20 cellular contexts compared by ENCODE assay signal in genomic region chr10:114802177-114802576, GRCh38. TPM values are rescaled to one million over a fixed set of nuclear protein-coding genes. Genes with fewer than 3 reads are reported as not detected.
DNase-seq lines count a peak whose midpoint lies in the region; ATAC-seq and TF ChIP-seq lines count a peak whose summit lies in the region.
"Had no signal": no experiment of that assay in that cellular context is flagged by ENCODE, and none has a peak within 500 bp of the region (broad histone marks: within the 10 kb centered on the region; RNA-seq: fewer than 3 reads in every experiment).

No MANE protein-coding gene starts in this region.

- H3K4me1 Mint-ChIP-seq in activated CD4-positive, alpha-beta T cell treated with anti-CD3 and anti-CD28 coated beads, Interleukin-2, amount 10 ng/mL, durations not matched to agents 7 days and 5 days, result peaks cover 39% of the 10 kb centered on the region
- H3K4me1 Mint-ChIP-seq in activated CD4-positive, alpha-beta T cell treated with anti-CD3 and anti-CD28 coated beads for 36 hours, result peaks cover 17% of the 10 kb centered on the region
- peaks cover 20% of the 10 kb centered on the region for H3K4me1 Mint-ChIP-seq in activated T-helper 17 cell treated with anti-CD3 and anti-CD28 coated beads, Interleukin-2, amount 50 U/mL, for 72 hours

- intact Hi-C loops in activated CD4-positive, alpha-beta T cell treated with anti-CD3 and anti-CD28 coated beads for 36 hours (cut with DNase I, micrococcal nuclease), result no loop called here
- intact Hi-C loops in left ventricle myocardium inferior (cut with micrococcal nuclease), result no loop called here

- CTCF ChIA-PET in activated CD4-positive, alpha-beta T cell treated with anti-CD3 and anti-CD28 coated beads, Interleukin-2, amount 10 ng/mL, durations not matched to agents 7 days and 5 days (lab: Charles Lee), result interaction anchor here (1.2 to 1.3 kb wide), 2 partner anchors 9 to 12 kb away, joined by 3 to 5 read pairs; no protein-coding TSS in a partner anchor
- CTCF ChIA-PET in activated CD4-positive, alpha-beta T cell treated with anti-CD3 and anti-CD28 coated beads for 36 hours (lab: Charles Lee), result no interaction called here

- peaks cover 22% of the 10 kb centered on the region for H3K36me3 Mint-ChIP-seq in activated CD4-positive, alpha-beta T cell treated with anti-CD3 and anti-CD28 coated beads, Interleukin-2, amount 10 ng/mL, durations not matched to agents 7 days and 5 days (ENCODE audit: low read depth)
- no peaks in the 10 kb centered on the region for H3K36me3 Mint-ChIP-seq in activated CD4-positive, alpha-beta T cell treated with anti-CD3 and anti-CD28 coated beads for 36 hours (ENCODE audit: low read depth)
- H3K36me3 Mint-ChIP-seq in activated T-helper 17 cell treated with anti-CD3 and anti-CD28 coated beads, Interleukin-2, amount 50 U/mL, for 72 hours (ENCODE audit: low read depth), result no peaks in the 10 kb centered on the region

- no peak for ATAC-seq in activated CD4-positive, alpha-beta T cell treated with anti-CD3 and anti-CD28 coated beads for 36 hours
- ATAC-seq in activated T-helper 17 cell treated with anti-CD3 and anti-CD28 coated beads, Interleukin-2, amount 50 U/mL, for 72 hours (replicated peaks), result peak; percentile 60

- H3K27me3 ChIP-seq in BLaER1 (no peaks in the 10 kb centered on the region), left ventricle myocardium inferior (ENCODE audit: low read depth) (no peaks in the 10 kb centered on the region)
- H3K27me3 ChIP-seq: SJCRH30 had no signal

- H3K27ac ChIP-seq in BLaER1 (no peak overlapping the region), KOPT-K1 (ENCODE audit: low read depth, low read length, poor library complexity, severe bottlenecking) (peak overlapping the region; percentile 94), left ventricle myocardium inferior (replicated peaks) (no peak overlapping the region)
- H3K27ac ChIP-seq: GM23248, PC-9, RWPE1, SJCRH30 had no signal

- DNase-seq in activated CD4-positive, alpha-beta T cell treated with anti-CD3 and anti-CD28 coated beads, Interleukin-2, amount 10 ng/mL, durations not matched to agents 7 days and 5 days, result no peak
- no peak for DNase-seq in activated CD4-positive, alpha-beta T cell treated with anti-CD3 and anti-CD28 coated beads for 36 hours
- DNase-seq in left ventricle myocardium inferior (no peak), GM19240 (ENCODE audit: insufficient read length, low spot score) (no peak), hippocampal formation (lab: John Stamatoyannopoulos, UW) (no peak)
- DNase-seq: 8988T, DMS153, GF-D8, GM23248, NCI-H1417, NCI-H187 treated with DMSO at 0.1 percent for 48 hours, NCI-H226, NCI-H524, PC-9, SJCRH30 had no signal

- H3K9ac ChIP-seq in BLaER1, result no peak overlapping the region
- H3K9ac ChIP-seq: GM23248 had no signal

- H3K27ac Mint-ChIP-seq in activated CD4-positive, alpha-beta T cell treated with anti-CD3 and anti-CD28 coated beads, Interleukin-2, amount 10 ng/mL, durations not matched to agents 7 days and 5 days, result peak overlapping the region; percentile 96
- no peak overlapping the region for H3K27ac Mint-ChIP-seq in activated CD4-positive, alpha-beta T cell treated with anti-CD3 and anti-CD28 coated beads for 36 hours
- H3K27ac Mint-ChIP-seq in activated T-helper 17 cell treated with anti-CD3 and anti-CD28 coated beads, Interleukin-2, amount 50 U/mL, for 72 hours, result peak overlapping the region; percentile 72

- no peak overlapping the region for H3K4me3 ChIP-seq in BLaER1
- no peak overlapping the region for H3K4me3 ChIP-seq in left ventricle myocardium inferior
- H3K4me3 ChIP-seq: GM23248, HAP-1, PC-9, SJCRH30 had no signal

- H4K20me1 ChIP-seq in BLaER1, result no peaks in the 10 kb centered on the region

- no peak for TF ChIP-seq CTCF in left ventricle myocardium inferior (IDR thresholded peaks at IDR 0.05; ENCODE audit: borderline replicate concordance)

- H3K4me2 ChIP-seq in BLaER1, result peak overlapping the region; percentile 74; the same call in 1 of the 2 replicates
- H3K4me2 ChIP-seq: PC-9 had no signal

- no peaks in the 10 kb centered on the region for H3K27me3 Mint-ChIP-seq in activated CD4-positive, alpha-beta T cell treated with anti-CD3 and anti-CD28 coated beads, Interleukin-2, amount 10 ng/mL, durations not matched to agents 7 days and 5 days
- H3K27me3 Mint-ChIP-seq in activated CD4-positive, alpha-beta T cell treated with anti-CD3 and anti-CD28 coated beads for 36 hours, result no peaks in the 10 kb centered on the region
- no peaks in the 10 kb centered on the region for H3K27me3 Mint-ChIP-seq in activated T-helper 17 cell treated with anti-CD3 and anti-CD28 coated beads, Interleukin-2, amount 50 U/mL, for 72 hours

- peaks cover 20% of the 10 kb centered on the region for H3K4me1 ChIP-seq in BLaER1
- no peaks in the 10 kb centered on the region for H3K4me1 ChIP-seq in left ventricle myocardium inferior
- H3K4me1 ChIP-seq: HAP-1, SJCRH30 had no signal

- peaks cover 11% of the 10 kb centered on the region for H3K9me3 Mint-ChIP-seq in activated CD4-positive, alpha-beta T cell treated with anti-CD3 and anti-CD28 coated beads, Interleukin-2, amount 10 ng/mL, durations not matched to agents 7 days and 5 days
- H3K9me3 Mint-ChIP-seq in activated CD4-positive, alpha-beta T cell treated with anti-CD3 and anti-CD28 coated beads for 36 hours (ENCODE audit: low read depth), result no peaks in the 10 kb centered on the region
- peaks cover 9% of the 10 kb centered on the region for H3K9me3 Mint-ChIP-seq in activated T-helper 17 cell treated with anti-CD3 and anti-CD28 coated beads, Interleukin-2, amount 50 U/mL, for 72 hours

- POLR2A ChIA-PET in activated CD4-positive, alpha-beta T cell treated with anti-CD3 and anti-CD28 coated beads, Interleukin-2, amount 10 ng/mL, durations not matched to agents 7 days and 5 days (lab: Charles Lee), result no interaction called here
- POLR2A ChIA-PET in activated CD4-positive, alpha-beta T cell treated with anti-CD3 and anti-CD28 coated beads for 36 hours (lab: Charles Lee), result no interaction called here

- H3K9me3 ChIP-seq in BLaER1, result peaks cover 4% of the 10 kb centered on the region; the same call in 1 of the 2 replicates
- no peaks in the 10 kb centered on the region for H3K9me3 ChIP-seq in KOPT-K1 (ENCODE audit: insufficient read depth, low read length, poor library complexity, severe bottlenecking)
- no peaks in the 10 kb centered on the region for H3K9me3 ChIP-seq in left ventricle myocardium inferior (replicated peaks)
- H3K9me3 ChIP-seq: HAP-1, SJCRH30 had no signal

- H3K36me3 ChIP-seq in BLaER1 (no peaks in the 10 kb centered on the region), KOPT-K1 (ENCODE audit: insufficient read depth, low read length) (0 out of 2 replicates have a peak, but pooled peaks cover 6% of the 10 kb centered on the region), left ventricle myocardium inferior (no peaks in the 10 kb centered on the region)
- H3K36me3 ChIP-seq: HAP-1, SJCRH30 had no signal

- no peak overlapping the region for H3K4me3 Mint-ChIP-seq in activated CD4-positive, alpha-beta T cell treated with anti-CD3 and anti-CD28 coated beads, Interleukin-2, amount 10 ng/mL, durations not matched to agents 7 days and 5 days
- H3K4me3 Mint-ChIP-seq in activated CD4-positive, alpha-beta T cell treated with anti-CD3 and anti-CD28 coated beads for 36 hours, result no peak overlapping the region
- H3K4me3 Mint-ChIP-seq in activated T-helper 17 cell treated with anti-CD3 and anti-CD28 coated beads, Interleukin-2, amount 50 U/mL, for 72 hours, result peak overlapping the region; percentile 59

RNA-seq across cellular contexts. Expression of gene FHIP2A, which starts 19.4 kb away (rescaled TPM):
- 10 to 100 TPM; 23.3 to 34.2 TPM for total RNA-seq in activated CD4-positive, alpha-beta T cell treated with anti-CD3 and anti-CD28 coated beads, Interleukin-2, amount 10 ng/mL, durations not matched to agents 7 days and 5 days
- total RNA-seq in activated CD4-positive, alpha-beta T cell treated with anti-CD3 and anti-CD28 coated beads for 36 hours, result 10 to 100 TPM; 18.4 to 18.6 TPM
- 10 to 100 TPM; 22.8 to 31.2 TPM for total RNA-seq in activated T-helper 17 cell treated with anti-CD3 and anti-CD28 coated beads, Interleukin-2, amount 50 U/mL, for 72 hours
- total RNA-seq in left ventricle myocardium inferior, result 26.6 TPM
